In the genomic region with DNA sequence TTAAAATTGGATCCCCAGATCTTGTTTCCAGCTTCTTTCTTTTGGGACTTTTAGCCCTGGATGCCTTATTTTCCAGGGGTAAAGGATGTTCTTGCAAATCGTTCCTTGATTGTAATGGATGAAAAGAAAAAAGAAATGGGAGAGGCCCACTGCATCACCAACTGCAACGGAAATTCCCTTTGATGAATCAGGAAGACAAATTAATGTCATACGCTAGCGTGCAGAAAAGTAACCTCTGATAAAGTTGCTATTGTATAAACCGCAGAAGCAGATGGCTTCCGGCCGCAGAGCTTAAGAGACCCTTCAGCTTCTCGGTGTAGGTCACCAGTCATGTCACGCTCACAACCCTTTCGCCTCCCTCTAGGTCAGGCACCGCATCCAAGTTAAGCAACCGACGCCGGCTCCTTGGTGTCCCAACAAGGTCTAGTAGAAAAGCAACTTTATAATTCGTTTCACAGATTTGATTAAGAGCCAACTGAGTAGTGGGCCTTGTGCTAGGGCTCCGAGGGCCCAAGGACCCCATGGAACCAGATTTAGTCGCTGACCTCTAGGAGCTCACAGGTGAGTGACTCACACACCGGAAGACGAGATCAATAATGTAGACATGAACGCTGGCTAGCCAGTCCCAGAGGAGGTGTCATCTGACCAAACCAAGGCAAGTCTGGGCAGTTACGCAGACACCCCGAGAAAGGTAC, we compare ENCODE assay signal across 8 cellular contexts. TPM values are rescaled to one million over a fixed set of nuclear protein-coding genes. Genes with fewer than 3 reads are reported as not detected.
A peak's percentile ranks its signal among the peaks of the same experiment; 100 is the strongest.
DNase-seq lines count a peak whose midpoint lies in the region; ATAC-seq and TF ChIP-seq lines count a peak whose summit lies in the region.

No MANE protein-coding gene starts in this region.

- peak overlapping the region; percentile 99 for H3K9ac ChIP-seq in MM.1S (ENCODE audit: low read length)

- peaks cover 77% of the 10 kb centered on the region for H3K79me2 ChIP-seq in MM.1S (ENCODE audit: low read length)

- 0% methylated on average over 22 of the region's 22 CpGs for WGBS in lung, 2 donors

- DNase-seq in HAP-1 (ENCODE audit: low spot score in 2 of 2) (peak; percentile 12 to 48), MM.1S (peak; percentile 95), coronary artery (ENCODE audit: low spot score) (no peak), lung (ENCODE audit: low spot score) (peak; percentile 61), occipital lobe (lab: John Stamatoyannopoulos, UW) (no peak)
- peak; percentile 70 for DNase-seq in activated CD4-positive, CD25-positive, alpha-beta regulatory T cell treated with anti-CD3 and anti-CD28 coated beads, Interleukin-2, amount 50 U/mL, for 16 hours (ENCODE audit: low read depth, low spot score)
- peak; percentile 55 for DNase-seq in stimulated activated CD8-positive, alpha-beta memory T cell treated with anti-CD3 and anti-CD28 coated beads, Interleukin-15, amount 100 ng/mL, for 1 hour (ENCODE audit: low read depth)

- no peaks in the 10 kb centered on the region for H3K9me3 ChIP-seq in HAP-1
- H3K9me3 ChIP-seq in MM.1S (replicated peaks; ENCODE audit: insufficient read depth, low read length) = no peaks in the 10 kb centered on the region
- H3K9me3 ChIP-seq in lung (ENCODE audit: control insufficient read depth in 2 of 2, insufficient read depth in 1 of 2, low read length in 1 of 2) = no peaks in the 10 kb centered on the region

- H3K9me2 ChIP-seq in MM.1S (replicated peaks; ENCODE audit: insufficient read depth, low read length) = no peaks in the 10 kb centered on the region

- peak overlapping the region; percentile 21; the same call in 1 of the 2 replicates for H2AFZ ChIP-seq in MM.1S (ENCODE audit: low read length)

- no peaks in the 10 kb centered on the region for H3K27me3 ChIP-seq in HAP-1 (ENCODE audit: low read depth)
- H3K27me3 ChIP-seq in MM.1S (replicated peaks; ENCODE audit: insufficient read depth, low read length) = no peaks in the 10 kb centered on the region
- H3K27me3 ChIP-seq in lung (ENCODE audit: control insufficient read depth, insufficient read depth) = no peaks in the 10 kb centered on the region

- ATAC-seq in lung (ENCODE audit: insufficient read depth, low FRiP score) = no peak

- H3K36me3 ChIP-seq in HAP-1 (replicated peaks) (peaks cover 4% of the 10 kb centered on the region), MM.1S (replicated peaks; ENCODE audit: insufficient read depth, low read length) (peaks cover 4% of the 10 kb centered on the region; the same call in 1 of the 2 replicates), lung (ENCODE audit: control insufficient read depth in 2 of 2, insufficient read depth in 2 of 2, low read length in 2 of 2) (no peaks in the 10 kb centered on the region)

- TF ChIP-seq CTCF in MM.1S (IDR thresholded peaks at IDR 0.05; ENCODE audit: low read length) = no peak
- TF ChIP-seq CTCF in coronary artery (IDR thresholded peaks at IDR 0.05) = no peak
- no peak for TF ChIP-seq CTCF in lung (IDR thresholded peaks at IDR 0.05; ENCODE audit: control extremely low read depth, extremely low read depth)

- H3F3A ChIP-seq in MM.1S (ENCODE audit: insufficient read depth, low read length) = peaks cover 58% of the 10 kb centered on the region

- H3K4me2 ChIP-seq in MM.1S (ENCODE audit: low read depth, low read length) = peak overlapping the region; percentile 86

- H4K20me1 ChIP-seq in MM.1S (ENCODE audit: insufficient read depth, low read length) = 0 out of 2 replicates have a peak, but pooled peaks cover 5% of the 10 kb centered on the region

- in situ Hi-C loops in HAP-1 (cut with MboI; ENCODE audit: low sequenced_read_pairs) = loop anchor here (10.0 kb wide), 1 partner anchor 913 kb away; the partner anchor contains the start of gene ZDHHC5

- peak overlapping the region; percentile 97 for H3K27ac ChIP-seq in MM.1S (ENCODE audit: low read length)
- peak overlapping the region; percentile 100 for H3K27ac ChIP-seq in coronary artery
- peak overlapping the region; percentile 97 to 100 for H3K27ac ChIP-seq in lung (ENCODE audit: low read depth in 1 of 2, low read length in 1 of 2)

- H3K4me3 ChIP-seq in HAP-1 (peak overlapping the region; percentile 100), MM.1S (ENCODE audit: low read length) (peak overlapping the region; percentile 91), coronary artery (peak overlapping the region; percentile 99), lung (peak overlapping the region; percentile 52)

- TF ChIP-seq POLR2A in GM10847 (IDR thresholded peaks at IDR 0.05; ENCODE audit: extremely low read depth, insufficient read length) = peak; percentile 54

- H3K4me1 ChIP-seq in HAP-1 (peaks cover 11% of the 10 kb centered on the region), MM.1S (ENCODE audit: low read length) (peaks cover 18% of the 10 kb centered on the region), lung (ENCODE audit: control insufficient read depth in 2 of 2, insufficient read depth in 2 of 2, low read length in 2 of 2) (peaks cover 8 to 10% of the 10 kb centered on the region in 2 donors)

RNA-seq across cellular contexts. Expression of gene ZFP91, which starts 1.3 kb away (rescaled TPM):
- total RNA-seq in lung (10 to 100 TPM; 39.1 to 47.0 TPM), occipital lobe (56.0 TPM)
- 10 to 100 TPM; 11.1 to 23.4 TPM for polyA plus RNA-seq in lung

RNA-seq across cellular contexts. Expression of gene LPXN, which starts 1.9 kb away (rescaled TPM):
- total RNA-seq in lung = 10 to 100 TPM in 1 of 2 donors, 1 to 10 TPM in 1; 9.3 to 31.3 TPM
- polyA plus RNA-seq in lung = 10 to 100 TPM; 20.4 to 35.0 TPM
- total RNA-seq in occipital lobe = 2.7 TPM

RNA-seq across cellular contexts. Expression of gene CNTF, which starts 44.9 kb away (rescaled TPM):
- 1 to 10 TPM; 1.3 to 2.0 TPM for total RNA-seq in lung
- polyA plus RNA-seq in lung = under 1 TPM; 0.28 to 0.80 TPM
- 2.7 TPM for total RNA-seq in occipital lobe

Comparison
In these comparisons a context has a peak if more than half of its experiments do, and no peak if none do; other contexts are left out.
1. DNase-seq: peak in HAP-1 (2 of 2), MM.1S (single experiment), activated CD4-positive, CD25-positive, alpha-beta regulatory T cell treated with anti-CD3 and anti-CD28 coated beads, Interleukin-2, amount 50 U/mL, for 16 hours (single experiment), lung (single experiment) and stimulated activated CD8-positive, alpha-beta memory T cell treated with anti-CD3 and anti-CD28 coated beads, Interleukin-15, amount 100 ng/mL, for 1 hour (single experiment); none in coronary artery (single experiment) and occipital lobe (single experiment).
2. Peak in every context shown above with its lines, with median percentiles within 50 percentile points of each other: H3K4me3 ChIP-seq and H3K27ac ChIP-seq.